9 cellular contexts compared by ENCODE assay signal in the genomic region with DNA sequence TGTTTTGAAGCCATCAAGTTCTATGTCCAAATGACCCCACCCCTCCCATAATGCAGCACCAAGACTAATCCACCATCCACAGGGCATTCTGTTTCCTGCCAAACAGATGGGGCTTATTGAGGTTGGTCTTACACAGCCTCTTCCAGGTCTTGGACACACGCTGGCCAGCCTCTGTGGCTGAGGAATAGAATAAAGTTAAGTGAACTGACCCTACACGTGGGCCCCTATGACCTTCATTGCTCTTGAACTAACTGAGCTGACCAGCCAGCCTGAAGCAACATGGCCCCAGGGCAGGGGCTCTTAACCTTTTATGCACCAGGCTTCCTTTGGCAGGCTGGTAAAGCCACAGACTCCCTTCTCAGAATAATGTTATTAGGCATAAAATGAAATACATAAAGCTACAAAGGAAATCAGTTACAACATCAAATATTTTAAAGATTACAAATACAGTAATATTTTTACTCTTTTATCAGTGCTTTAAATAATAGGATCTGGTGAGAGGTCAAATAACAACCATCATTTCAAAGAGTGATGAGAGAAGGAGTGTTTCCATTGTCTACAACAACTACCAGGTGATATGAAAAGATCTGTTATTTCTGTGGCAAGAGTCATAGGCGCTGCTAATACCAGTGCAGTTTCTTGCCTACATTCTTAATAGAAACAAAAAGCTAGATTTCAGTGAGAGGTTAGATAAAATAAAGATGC.
DNase-seq lines count a peak whose midpoint lies in the region; ATAC-seq, FAIRE-seq and TF ChIP-seq lines count a peak whose summit lies in the region.
"Had no signal": no experiment of that assay in that cellular context is flagged by ENCODE, and none has a peak within 500 bp of the region (broad histone marks: within the 10 kb centered on the region; RNA-seq: fewer than 3 reads in every experiment).

No MANE protein-coding gene starts in this region.

- H3K27me3 ChIP-seq in GM23248 (replicated peaks; ENCODE audit: insufficient read depth) (no peaks in the 10 kb centered on the region), right cardiac atrium (ENCODE audit: control insufficient read depth, insufficient read depth) (no peaks in the 10 kb centered on the region), stomach (no peaks in the 10 kb centered on the region), WERI-Rb-1 (ENCODE audit: insufficient read depth, low read depth, severe bottlenecking) (no peaks in the 10 kb centered on the region)

- H3K9ac ChIP-seq in GM23248 = no peak overlapping the region

- no peak overlapping the region for H3K4me3 Mint-ChIP-seq in activated CD4-positive, alpha-beta memory T cell treated with anti-CD3 and anti-CD28 coated beads for 36 hours

- ATAC-seq in right cardiac atrium = peak in 1 of 2 donors; percentile 10
- ATAC-seq in mucosa of descending colon = no peak
- ATAC-seq: PC-3 had no signal

- intact Hi-C loops in activated CD4-positive, alpha-beta memory T cell treated with anti-CD3 and anti-CD28 coated beads for 36 hours (cut with micrococcal nuclease) = no loop called here
- intact Hi-C loops in right cardiac atrium (cut with DNase I) (loop anchor here in 1 of 4 donors (5.0 kb wide), 2 partner anchors 58 to 192 kb away; a partner anchor contains a TSS), stomach (cut with DNase I; ENCODE audit: low total_unique reads) (no loop called here), mucosa of descending colon (cut with DNase I, micrococcal nuclease) (no loop called here)

- DNase-seq in GM23248 (no peak), right cardiac atrium (peak in 1 of 3 donors; percentile 50), stomach (no peak), urothelium cell line (ENCODE audit: low spot score) (no peak), mucosa of descending colon (no peak), NCI-H226 (no peak), WERI-Rb-1 (no peak)
- DNase-seq in activated CD4-positive, alpha-beta memory T cell treated with anti-CD3 and anti-CD28 coated beads for 36 hours = no peak
- DNase-seq: PC-3 had no signal

- H3K9me2 ChIP-seq in GM23248 (ENCODE audit: insufficient read depth) = no peaks in the 10 kb centered on the region

- no peaks in the 10 kb centered on the region for H3K27me3 Mint-ChIP-seq in activated CD4-positive, alpha-beta memory T cell treated with anti-CD3 and anti-CD28 coated beads for 36 hours

- in situ Hi-C loops in GM23248 (cut with MboI) = no loop called here

- H3K27ac ChIP-seq in GM23248 (no peak overlapping the region), right cardiac atrium (ENCODE audit: low read length) (peak overlapping the region; percentile 99), stomach (peak overlapping the region in 4 of 5 donors; percentile 64 to 78 (median 76)), WERI-Rb-1 (no peak overlapping the region)

- peak overlapping the region; percentile 85 for H2AFZ ChIP-seq in GM23248

- no peaks in the 10 kb centered on the region for H3K9me3 ChIP-seq in GM23248 (ENCODE audit: low read depth)
- H3K9me3 ChIP-seq in right cardiac atrium (ENCODE audit: control insufficient read depth, low read length) = no peaks in the 10 kb centered on the region
- no peaks in the 10 kb centered on the region for H3K9me3 ChIP-seq in stomach
- H3K9me3 ChIP-seq in mucosa of descending colon = no peaks in the 10 kb centered on the region
- H3K9me3 ChIP-seq in WERI-Rb-1 (ENCODE audit: severe bottlenecking) = no peaks in the 10 kb centered on the region

- H3F3A ChIP-seq in GM23248 (ENCODE audit: insufficient read depth) = peaks cover 5% of the 10 kb centered on the region; the same call in 1 of the 2 replicates

- H3K4me1 ChIP-seq in GM23248 (ENCODE audit: insufficient read depth) = peaks cover 23% of the 10 kb centered on the region
- H3K4me1 ChIP-seq in right cardiac atrium (ENCODE audit: control insufficient read depth, insufficient read depth, low read length) = peaks cover 3% of the 10 kb centered on the region
- peaks cover 5 to 16% (median 12%) of the 10 kb centered on the region in 4 donors for H3K4me1 ChIP-seq in stomach
- H3K4me1 ChIP-seq in mucosa of descending colon (ENCODE audit: low read depth) = no peaks in the 10 kb centered on the region

- H3K9me3 Mint-ChIP-seq in activated CD4-positive, alpha-beta memory T cell treated with anti-CD3 and anti-CD28 coated beads for 36 hours = no peaks in the 10 kb centered on the region

- H3K4me1 Mint-ChIP-seq in activated CD4-positive, alpha-beta memory T cell treated with anti-CD3 and anti-CD28 coated beads for 36 hours (ENCODE audit: low read depth) = peaks cover 10% of the 10 kb centered on the region

- TF ChIP-seq POLR2A in stomach (IDR thresholded peaks at IDR 0.05) = no peak

- no peak for TF ChIP-seq CTCF in stomach (IDR thresholded peaks at IDR 0.05)
- TF ChIP-seq CTCF in mucosa of descending colon (IDR thresholded peaks at IDR 0.05) = no peak
- TF ChIP-seq CTCF in WERI-Rb-1 (IDR thresholded peaks at IDR 0.05; ENCODE audit: low read depth, low read length) = no peak

- H3K36me3 ChIP-seq in GM23248 (ENCODE audit: low read depth) (no peaks in the 10 kb centered on the region), stomach (no peaks in the 10 kb centered on the region), mucosa of descending colon (ENCODE audit: low read depth) (no peaks in the 10 kb centered on the region), WERI-Rb-1 (no peaks in the 10 kb centered on the region)

- H3K4me3 ChIP-seq in GM23248 = no peak overlapping the region
- no peak overlapping the region for H3K4me3 ChIP-seq in right cardiac atrium (ENCODE audit: low read length)
- H3K4me3 ChIP-seq in stomach = no peak overlapping the region
- no peak overlapping the region for H3K4me3 ChIP-seq in mucosa of descending colon
- no peak overlapping the region for H3K4me3 ChIP-seq in WERI-Rb-1 (ENCODE audit: low read depth, low read length)

- H3K79me2 ChIP-seq in GM23248 (ENCODE audit: insufficient read depth) = no peaks in the 10 kb centered on the region

- POLR2A ChIA-PET in activated CD4-positive, alpha-beta memory T cell treated with anti-CD3 and anti-CD28 coated beads for 36 hours (lab: Charles Lee) = no interaction called here

- H3K36me3 Mint-ChIP-seq in activated CD4-positive, alpha-beta memory T cell treated with anti-CD3 and anti-CD28 coated beads for 36 hours = no peaks in the 10 kb centered on the region

- FAIRE-seq in urothelium cell line (lab: Jason Lieb, UNC) = no peak

- TF ChIP-seq EP300 in stomach (IDR thresholded peaks at IDR 0.05) = no peak

- 38 to 39% methylated on average over 3 of the region's 3 CpGs for WGBS in GM23248 (ENCODE audit: low coverage in 1 of 2, low lambda C conversion rate in 2 of 2, missing lambda C conversion rate in 2 of 2), 2 experiments
- 72% methylated on average over 3 of the region's 3 CpGs for WGBS in right cardiac atrium
- WGBS in stomach, 5 donors = 57 to 79% (median 69%) methylated on average over 2 to 3 of the region's 3 CpGs

- H3K27ac Mint-ChIP-seq in activated CD4-positive, alpha-beta memory T cell treated with anti-CD3 and anti-CD28 coated beads for 36 hours = peak overlapping the region; percentile 20

- H3K4me2 ChIP-seq in GM23248 (ENCODE audit: unreplicated experiment) = peak overlapping the region; percentile 7

- no peaks in the 10 kb centered on the region for H4K20me1 ChIP-seq in GM23248 (ENCODE audit: insufficient read depth)

- CTCF ChIA-PET in activated CD4-positive, alpha-beta memory T cell treated with anti-CD3 and anti-CD28 coated beads for 36 hours (lab: Charles Lee) = no interaction called here

Comparison
In these comparisons a context has a peak if more than half of its experiments do, and no peak if none do; other contexts are left out.
1. H3K27ac ChIP-seq: peak in right cardiac atrium (single experiment) and stomach (4 of 5); none in GM23248 (single experiment) and WERI-Rb-1 (single experiment).